Comparison of ENCODE assay signal across 8 cellular contexts in genomic region chr6:116309657-116310056, GRCh38.
"Had no signal": no experiment of that assay in that cellular context is flagged by ENCODE, and none has a peak within 500 bp of the region (broad histone marks: within the 10 kb centered on the region; RNA-seq: fewer than 3 reads in every experiment).

No MANE protein-coding gene starts in this region.

- H3K9ac ChIP-seq: KMS-11 had no signal

- H3K4me2 ChIP-seq: GM23338, KMS-11 had no signal

- H2AFZ ChIP-seq: GM23338 had no signal

- H3K27ac ChIP-seq: KMS-11 had no signal

- FAIRE-seq: H1, H54, HTR-8/SVneo had no signal

- DNase-seq: H9, HCEC 1CT, KBM-7 had no signal

- H3K4me3 ChIP-seq: GM23338 had no signal
